26 cellular contexts compared by ENCODE assay signal in the genomic region with DNA sequence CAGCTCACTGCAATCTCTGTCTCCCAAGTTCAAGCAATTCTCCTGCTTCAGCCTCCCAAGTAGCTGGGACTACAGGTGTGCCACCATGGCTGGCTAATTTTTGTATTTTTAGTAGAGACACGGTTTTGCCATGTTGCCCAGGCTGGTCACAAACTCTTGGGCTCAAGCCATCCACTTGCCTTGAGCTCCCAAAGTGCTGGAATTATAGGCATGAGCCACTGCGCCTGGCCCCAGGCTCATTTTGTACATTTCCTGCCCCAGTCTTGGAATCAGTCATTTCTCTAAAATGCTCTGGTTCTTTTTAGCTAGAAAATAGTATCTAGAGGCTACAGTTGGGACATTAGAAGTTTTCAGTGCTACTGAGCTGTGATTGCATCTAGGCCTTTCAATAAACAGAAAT. TPM values are rescaled to one million over a fixed set of nuclear protein-coding genes. Genes with fewer than 3 reads are reported as not detected.
DNase-seq lines count a peak whose midpoint lies in the region; ATAC-seq, FAIRE-seq and TF ChIP-seq lines count a peak whose summit lies in the region.
"Had no signal": no experiment of that assay in that cellular context is flagged by ENCODE, and none has a peak within 500 bp of the region (broad histone marks: within the 10 kb centered on the region; RNA-seq: fewer than 3 reads in every experiment).

No MANE protein-coding gene starts in this region.

- no peak for FAIRE-seq in GM12878 (lab: Jason Lieb, UNC)
- FAIRE-seq: GM12892, HepG2, RCC 7860 had no signal

- CTCF ChIA-PET in GM12878 (lab: Yijun Ruan, JAX), result interaction anchor here (0.6 to 1.1 kb wide), 3 partner anchors 10 to 22 kb away, joined by 3 read pairs; no protein-coding TSS in a partner anchor

- TF ChIP-seq EP300 in GM12878 (IDR thresholded peaks at IDR 0.05; ENCODE audit: borderline replicate concordance in 1 of 2, control insufficient read depth in 1 of 2, low read depth in 2 of 2, low read length in 2 of 2) (no peak), sigmoid colon (IDR thresholded peaks at IDR 0.05) (no peak)

- SMC1A ChIA-PET in GM12878 (lab: Charles Lee; ENCODE audit: uncharacterized antibody, unreplicated experiment), result interaction anchor here (0.7 to 1.4 kb wide), 4 partner anchors 13 to 45 kb away, joined by 3 to 4 read pairs (median 3); no protein-coding TSS in a partner anchor

- H3K27me3 ChIP-seq in GM23338 (ENCODE audit: insufficient read depth) (no peaks in the 10 kb centered on the region), GM12878 (replicated peaks in 1 of 2; ENCODE audit: control insufficient read depth in 2 of 2, insufficient read depth in 2 of 2, low read length in 1 of 2) (no peaks in the 10 kb centered on the region), sigmoid colon (no peaks in the 10 kb centered on the region), heart left ventricle (no peaks in the 10 kb centered on the region)

- in situ Hi-C loops in GM12878 (cut with MboI), result no loop called here

- 31% methylated on average over 2 of the region's 2 CpGs for WGBS in GM12878 (ENCODE audit: insufficient coverage, insufficient replicate concordance, low lambda C conversion rate, missing lambda C conversion rate)
- 83 to 89% methylated on average over 2 of the region's 2 CpGs for WGBS in sigmoid colon, 2 donors
- 89 to 97% (median 93%) methylated on average over 2 of the region's 2 CpGs for WGBS in heart left ventricle, 4 donors

- H3K4me3 Mint-ChIP-seq in GM23338, result no peak overlapping the region
- H3K4me3 Mint-ChIP-seq: CD8-positive, alpha-beta T cell; HFFc6 had no signal

- ATAC-seq in GM23338, result no peak
- no peak for ATAC-seq in GM12878
- ATAC-seq in heart left ventricle, result no peak
- ATAC-seq: CD8-positive, alpha-beta T cell; HepG2 had no signal

- peaks cover 7% of the 10 kb centered on the region for H3K27me3 Mint-ChIP-seq in GM23338 (ENCODE audit: insufficient read depth, low read depth, poor library complexity)

- H3K79me2 ChIP-seq in GM23338 (replicated peaks; ENCODE audit: insufficient read depth) (peaks cover 12% of the 10 kb centered on the region), GM12878 (ENCODE audit: control insufficient read depth, insufficient read depth, low read length) (peaks cover 37% of the 10 kb centered on the region)

- no TSS peak for BruUV-seq in GM12878 (replicated peaks; lab: Mats Ljungman, UMichigan)

- H3K9me2 ChIP-seq in GM23338 (ENCODE audit: insufficient read depth), result no peaks in the 10 kb centered on the region
- H3K9me2 ChIP-seq: SK-N-SH had no signal

- H3K36me3 ChIP-seq in GM23338 (ENCODE audit: insufficient read depth), result no peaks in the 10 kb centered on the region
- peaks cover 20 to 46% of the 10 kb centered on the region in 2 experiments for H3K36me3 ChIP-seq in GM12878 (ENCODE audit: control insufficient read depth in 2 of 2, insufficient read depth in 2 of 2, low read length in 1 of 2)
- peaks cover 11 to 35% (median 15%) of the 10 kb centered on the region in 4 donors for H3K36me3 ChIP-seq in sigmoid colon
- peaks cover 0 to 69% (median 42%) of the 10 kb centered on the region in 9 donors for H3K36me3 ChIP-seq in heart left ventricle

- TF ChIP-seq POLR2A in GM12878 (IDR thresholded peaks at IDR 0.05; ENCODE audit: low read depth, low read length) (no peak), sigmoid colon (IDR thresholded peaks at IDR 0.05) (no peak), heart left ventricle (IDR thresholded peaks at IDR 0.05) (no peak)

- H3K4me2 ChIP-seq in GM23338 (no peak overlapping the region), GM12878 (ENCODE audit: control insufficient read depth, insufficient read depth) (no peak overlapping the region)
- H3K4me2 ChIP-seq: SK-N-SH had no signal

- H4K20me1 ChIP-seq in GM23338 (replicated peaks; ENCODE audit: insufficient read depth), result peaks cover 9% of the 10 kb centered on the region
- H4K20me1 ChIP-seq in GM12878 (ENCODE audit: control insufficient read depth, insufficient read depth), result no peaks in the 10 kb centered on the region

- RAD21 ChIA-PET in GM12878 (lab: Charles Lee; ENCODE audit: unreplicated experiment), result interaction anchor here (0.6 kb wide), 1 partner anchor 62 kb away, joined by 3 read pairs; no protein-coding TSS in a partner anchor

- no peak overlapping the region for H3K9ac ChIP-seq in GM12878 (ENCODE audit: control insufficient read depth, insufficient read depth, low read length)
- H3K9ac ChIP-seq: GM23248, SK-N-SH had no signal

- peaks cover 30% of the 10 kb centered on the region for H3K36me3 Mint-ChIP-seq in GM23338 (ENCODE audit: low read depth)

- H3K4me3 ChIP-seq in GM23338 (no peak overlapping the region), GM12878 (no peak overlapping the region), sigmoid colon (no peak overlapping the region), heart left ventricle (no peak overlapping the region)
- H3K4me3 ChIP-seq: GM23248, HAP-1 had no signal

- TF ChIP-seq CTCF in GM23338 (conservative IDR thresholded peaks at IDR 0.05; ENCODE audit: low read depth in 2 of 2), result no peak
- no peak for TF ChIP-seq CTCF in GM12878 (IDR thresholded peaks at IDR 0.05 in 2 of 3, conservative IDR thresholded peaks at IDR 0.05 in 1 of 3; ENCODE audit: control insufficient read depth in 2 of 3, extremely low read depth in 1 of 3, insufficient read depth in 1 of 3, low read depth in 3 of 3, low read length in 3 of 3)
- no peak for TF ChIP-seq CTCF in sigmoid colon (IDR thresholded peaks at IDR 0.05)
- no peak for TF ChIP-seq CTCF in heart left ventricle (IDR thresholded peaks at IDR 0.05)

- no peaks in the 10 kb centered on the region for H3K9me3 Mint-ChIP-seq in GM23338
- H3K9me3 Mint-ChIP-seq: CD8-positive, alpha-beta T cell; HFFc6 had no signal

- no peak for DNase-seq in GM23338 (ENCODE audit: low spot score)
- DNase-seq in GM12878 (ENCODE audit: low read depth, low spot score), result no peak
- peak; percentile 7 for DNase-seq in sigmoid colon
- no peak for DNase-seq in stimulated activated CD4-positive, alpha-beta T cell treated with anti-CD3 and anti-CD28 coated beads, Interleukin-1b, Interleukin-23, amount 100 ng/mL, for 48 hours
- DNase-seq in iPS-NIHi11 (ENCODE audit: low spot score), result no peak
- no peak for DNase-seq in heart left ventricle
- no peak for DNase-seq in middle frontal gyrus (ENCODE audit: extremely low spot score, low spot score)
- DNase-seq: C1 segment of cervical spinal cord; CD8-positive, alpha-beta T cell; DMS 273 treated with DMSO at 0.1 percent for 48 hours; DMS79; GF-D8; GM23248; HFFc6; Kasumi-1; NCI-H1436 treated with DMSO at 0.1 percent for 48 hours; NCI-H2107; NCI-H524; SK-N-SH had no signal

- intact Hi-C loops in GM12878 (cut with micrococcal nuclease; ENCODE audit: unreplicated experiment) (no loop called here), sigmoid colon (cut with DNase I) (no loop called here), heart left ventricle (cut with DNase I) (no loop called here)

- H3K27ac ChIP-seq in GM23338 (ENCODE audit: low read depth) (0 out of 2 replicates have a peak overlapping the region, but pooled peaks have one; percentile 27), GM12878 (ENCODE audit: control insufficient read depth, insufficient read depth) (peak overlapping the region; percentile 21; the same call in 1 of the 2 replicates), sigmoid colon (peak overlapping the region in 2 of 4 donors; percentile 7 to 44), heart left ventricle (no peak overlapping the region)
- H3K27ac ChIP-seq: GM23248 had no signal

- POLR2A ChIA-PET in GM12878 (lab: Charles Lee), result interaction anchor here (1.2 to 1.3 kb wide), 2 partner anchors 9 to 34 kb away, joined by 3 to 5 read pairs; no protein-coding TSS in a partner anchor

- no peak overlapping the region for H3K27ac Mint-ChIP-seq in GM23338
- H3K27ac Mint-ChIP-seq: CD8-positive, alpha-beta T cell; HFFc6 had no signal

- H3F3A ChIP-seq in GM23338 (replicated peaks; ENCODE audit: low read depth), result no peaks in the 10 kb centered on the region

- no peak for TF ChIP-seq RAD21 in GM12878 (IDR thresholded peaks at IDR 0.05; ENCODE audit: insufficient read depth, low read depth, low read length)

- H3K4me1 Mint-ChIP-seq in GM23338, result peaks cover 8% of the 10 kb centered on the region

- H3K4me1 ChIP-seq in GM23338 (ENCODE audit: insufficient read depth) (peaks cover 9% of the 10 kb centered on the region; the same call in 1 of the 2 replicates), GM12878 (ENCODE audit: control insufficient read depth, insufficient read depth, low read length) (peaks cover 26% of the 10 kb centered on the region), sigmoid colon (peaks cover 0 to 63% (median 47%) of the 10 kb centered on the region in 4 donors), heart left ventricle (peaks cover 0 to 29% (median 12%) of the 10 kb centered on the region in 12 donors)
- H3K4me1 ChIP-seq: HAP-1 had no signal

- H2AFZ ChIP-seq in GM23338 (no peak overlapping the region), GM12878 (ENCODE audit: control insufficient read depth, low read depth, low read length) (no peak overlapping the region)
- H2AFZ ChIP-seq: GM23248 had no signal

- H3K9me3 ChIP-seq in GM12878 (replicated peaks; ENCODE audit: control insufficient read depth, insufficient read depth, low read length), result no peaks in the 10 kb centered on the region
- no peaks in the 10 kb centered on the region for H3K9me3 ChIP-seq in sigmoid colon
- no peaks in the 10 kb centered on the region for H3K9me3 ChIP-seq in heart left ventricle
- H3K9me3 ChIP-seq: HAP-1, SK-N-SH had no signal

RNA-seq across cellular contexts. Expression of a gene that starts 13.5 kb away (rescaled TPM):
- 28.4 and 31.7 TPM in 2 replicates for total RNA-seq in GM23338 (2014; rRNA removed; shearing (Covaris generic))
- 44.2 and 48.1 TPM in 2 replicates for polyA plus RNA-seq in GM23338 (2016; fragmentation: Nextera tagmentation; extraction: Ambion mirVana)
- 16.3 and 20.6 TPM in 2 replicates for total RNA-seq in GM12878 (2013; cell fraction: nucleolus; rRNA removed)
- 8.6 and 12.2 TPM in 2 replicates for total RNA-seq in GM12878 (2014; rRNA removed)
- total RNA-seq in GM12878 (2014; rRNA removed; fragmentation: Illumina TruSeq; extraction: Trizol), result 15.0 and 15.6 TPM in 2 replicates
- 18.9 TPM in 2 replicates for total RNA-seq in GM12878 (2021)
- 22.4 TPM for polyA plus RNA-seq in GM12878 (2011; ENCODE audit: low read depth)
- 25.1 and 39.0 TPM in 2 replicates for polyA plus RNA-seq in GM12878 (2011; rRNA removed)
- 52.9 and 61.1 TPM in 2 replicates for polyA plus RNA-seq in GM12878 (2011; cell fraction: cytosol; rRNA removed)
- polyA plus RNA-seq in GM12878 (2011; cell fraction: nucleus; rRNA removed), result 32.8 and 42.1 TPM in 2 replicates
- polyA plus RNA-seq in GM12878 (2012), result 23.7 and 25.2 TPM in 2 replicates
- 20.2 and 30.7 TPM in 2 replicates for polyA plus RNA-seq in GM12878 (2014; fragmentation: Illumina TruSeq; extraction: Trizol)
- 10 to 100 TPM; 13.7 to 15.6 TPM for polyA plus RNA-seq in GM12878 (2014; fragmentation: Nextera tagmentation; extraction: Ambion mirVana)
- 33.7 and 36.4 TPM in 2 replicates for polyA plus RNA-seq in GM12878 (2014; rRNA removed)
- polyA plus RNA-seq in GM12878 (2016; fragmentation: Nextera tagmentation; extraction: Ambion mirVana), result 10 to 100 TPM; 40.8 to 45.6 TPM
- polyA minus RNA-seq in GM12878 (2011; rRNA and poly(A)+ RNA removed), result 25.5 and 25.8 TPM in 2 replicates
- polyA minus RNA-seq in GM12878 (2011; cell fraction: cytosol; rRNA and poly(A)+ RNA removed), result 7.5 and 9.5 TPM in 2 replicates
- polyA minus RNA-seq in GM12878 (2011; cell fraction: nucleus; rRNA and poly(A)+ RNA removed), result 4.2 and 8.4 TPM in 2 replicates
- total RNA-seq in sigmoid colon, result 10 to 100 TPM; 30.4 to 68.5 (median 58.2) TPM
- 10 to 100 TPM; 34.2 to 57.1 (median 42.0) TPM for polyA plus RNA-seq in sigmoid colon
- total RNA-seq in heart left ventricle, result 10 to 100 TPM; 14.0 to 25.6 (median 20.4) TPM
- polyA plus RNA-seq in heart left ventricle, result 10 to 100 TPM; 19.2 to 54.9 TPM

RNA-seq across cellular contexts. Expression of a gene that starts 41.4 kb away (rescaled TPM):
- total RNA-seq in GM23338 (2014; rRNA removed; shearing (Covaris generic)), result not detected in 2 replicates
- polyA plus RNA-seq in GM23338 (2016; fragmentation: Nextera tagmentation; extraction: Ambion mirVana) (0.40 TPM in 1 of 2 replicates, not detected in the other), GM12878 (2011; rRNA removed) (not detected in 2 replicates), GM12878 (2014; fragmentation: Illumina TruSeq; extraction: Trizol) (not detected in 2 replicates), GM12878 (2014; fragmentation: Nextera tagmentation; extraction: Ambion mirVana) (not detected), GM12878 (2014; rRNA removed) (not detected in 2 replicates), GM12878 (2016; fragmentation: Nextera tagmentation; extraction: Ambion mirVana) (not detected), sigmoid colon (not detected), heart left ventricle (not detected)
- total RNA-seq in GM12878 (2013; cell fraction: nucleolus; rRNA removed), result not detected in 2 replicates
- total RNA-seq in GM12878 (2014; rRNA removed) (not detected in 2 replicates), GM12878 (2014; rRNA removed; fragmentation: Illumina TruSeq; extraction: Trizol) (not detected in 2 replicates), GM12878 (2021) (not detected in 2 replicates), sigmoid colon (not detected), heart left ventricle (not detected)
- polyA plus RNA-seq in GM12878 (2011; ENCODE audit: low read depth), result not detected
- not detected in 2 replicates for polyA plus RNA-seq in GM12878 (2011; cell fraction: cytosol; rRNA removed)
- polyA plus RNA-seq in GM12878 (2011; cell fraction: nucleus; rRNA removed), result not detected in 2 replicates
- polyA plus RNA-seq in GM12878 (2012), result not detected in 2 replicates
- polyA minus RNA-seq in GM12878 (2011; rRNA and poly(A)+ RNA removed), result not detected in 2 replicates
- not detected in 2 replicates for polyA minus RNA-seq in GM12878 (2011; cell fraction: cytosol; rRNA and poly(A)+ RNA removed)
- polyA minus RNA-seq in GM12878 (2011; cell fraction: nucleus; rRNA and poly(A)+ RNA removed), result not detected in 2 replicates
- total RNA-seq: A673; CD8-positive, alpha-beta T cell; GM23248; HepG2; HFFc6; HT1080; M059J had no signal
- polyA plus RNA-seq: GM23248, HepG2, SK-N-SH had no signal

RNA-seq across cellular contexts. Expression of a gene that starts 43.0 kb away (rescaled TPM):
- 25.9 and 34.6 TPM in 2 replicates for total RNA-seq in GM23338 (2014; rRNA removed; shearing (Covaris generic))
- polyA plus RNA-seq in GM23338 (2016; fragmentation: Nextera tagmentation; extraction: Ambion mirVana) (7.1 and 8.0 TPM in 2 replicates), GM12878 (2011; rRNA removed) (18.4 and 32.0 TPM in 2 replicates), GM12878 (2014; fragmentation: Illumina TruSeq; extraction: Trizol) (20.3 and 33.1 TPM in 2 replicates), GM12878 (2014; fragmentation: Nextera tagmentation; extraction: Ambion mirVana) (under 1 TPM; 0.60 to 0.85 TPM), GM12878 (2014; rRNA removed) (47.1 and 61.4 TPM in 2 replicates), GM12878 (2016; fragmentation: Nextera tagmentation; extraction: Ambion mirVana) (10 to 100 TPM; 26.9 TPM), sigmoid colon (10 to 100 TPM; 64.3 to 91.8 (median 79.1) TPM), heart left ventricle (1 to 10 TPM; 2.5 to 3.0 TPM)
- total RNA-seq in GM12878 (2013; cell fraction: nucleolus; rRNA removed), result 118 and 148 TPM in 2 replicates
- total RNA-seq in GM12878 (2014; rRNA removed) (22.1 and 27.4 TPM in 2 replicates), GM12878 (2014; rRNA removed; fragmentation: Illumina TruSeq; extraction: Trizol) (19.3 and 20.0 TPM in 2 replicates), GM12878 (2021) (63.5 and 71.3 TPM in 2 replicates), sigmoid colon (10 to 100 TPM; 28.1 to 52.3 (median 40.0) TPM), heart left ventricle (10 to 100 TPM in 1 of 9 donors, 1 to 10 TPM in 8; 3.0 to 19.9 (median 5.2) TPM)
- 15.0 TPM for polyA plus RNA-seq in GM12878 (2011; ENCODE audit: low read depth)
- polyA plus RNA-seq in GM12878 (2011; cell fraction: cytosol; rRNA removed), result 41.3 and 47.7 TPM in 2 replicates
- polyA plus RNA-seq in GM12878 (2011; cell fraction: nucleus; rRNA removed), result 185 and 196 TPM in 2 replicates
- 25.3 and 26.0 TPM in 2 replicates for polyA plus RNA-seq in GM12878 (2012)
- 41.8 and 64.6 TPM in 2 replicates for polyA minus RNA-seq in GM12878 (2011; rRNA and poly(A)+ RNA removed)
- 22.9 and 30.8 TPM in 2 replicates for polyA minus RNA-seq in GM12878 (2011; cell fraction: cytosol; rRNA and poly(A)+ RNA removed)
- polyA minus RNA-seq in GM12878 (2011; cell fraction: nucleus; rRNA and poly(A)+ RNA removed), result 42.9 and 73.0 TPM in 2 replicates

Comparison
In these comparisons a context has a peak if more than half of its experiments do, and no peak if none do; other contexts are left out.
1. H3K27ac ChIP-seq: peak in GM23338 (single experiment) and GM12878 (single experiment); none in heart left ventricle (0 of 12).